ENCODE assay signal across 8 cellular contexts in the genomic region with DNA sequence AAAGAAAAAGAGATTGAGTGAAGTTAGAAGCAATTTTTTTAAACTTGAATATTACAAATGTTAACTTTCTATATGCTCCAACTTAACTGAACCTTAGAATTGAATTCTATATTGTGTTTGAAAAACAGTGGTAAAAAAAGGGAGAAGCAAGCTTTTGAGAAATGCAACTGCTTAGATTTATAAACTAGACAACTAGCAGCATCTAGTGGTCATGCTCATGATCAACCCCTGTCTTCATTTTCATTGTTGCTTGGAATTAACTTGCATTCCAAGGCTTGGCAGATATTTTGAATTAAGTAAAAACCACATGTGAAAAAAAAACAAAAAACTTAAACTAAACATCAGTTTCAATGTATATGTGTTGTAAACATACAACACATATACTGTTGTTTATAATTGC.
DNase-seq lines count a peak whose midpoint lies in the region; ATAC-seq, FAIRE-seq and TF ChIP-seq lines count a peak whose summit lies in the region.

No MANE protein-coding gene starts in this region.

- DNase-seq in RPMI7951 (ENCODE audit: low read depth) (peak; percentile 13), globus pallidus (ENCODE audit: low spot score) (peak; percentile 2)
- DNase-seq in activated CD4-positive, alpha-beta T cell treated with anti-CD3 and anti-CD28 coated beads, Interleukin-2, amount 50 U/mL, for 48 hours = no peak
- no peak for DNase-seq in activated naive CD4-positive, alpha-beta T cell treated with Interleukin-2 at 50 U/mL for 16 hours
- DNase-seq in stimulated activated naive CD4-positive, alpha-beta T cell (lab: John Stamatoyannopoulos, UW) = no peak

- TF ChIP-seq CTCF in GM12875 (IDR thresholded peaks at IDR 0.05; ENCODE audit: borderline replicate concordance, insufficient read depth, low read depth, low read length) = peak; percentile 25; the same call in 1 of the 2 replicates

- peak; percentile 92 for FAIRE-seq in A204.1 (lab: Jason Lieb, UNC)

- H3K4me3 ChIP-seq in GM12875 (ENCODE audit: low read depth, low read length) = no peak overlapping the region

- no peak for ATAC-seq in HG02623 (IDR thresholded peaks at IDR 0.05; ENCODE audit: unreplicated experiment)

Comparison
In these comparisons a context has a peak if more than half of its experiments do, and no peak if none do; other contexts are left out.
1. DNase-seq: peak in RPMI7951 (single experiment) and globus pallidus (single experiment); none in activated CD4-positive, alpha-beta T cell treated with anti-CD3 and anti-CD28 coated beads, Interleukin-2, amount 50 U/mL, for 48 hours (0 of 2), activated naive CD4-positive, alpha-beta T cell treated with Interleukin-2 at 50 U/mL for 16 hours (single experiment) and stimulated activated naive CD4-positive, alpha-beta T cell (0 of 6).